2 cellular contexts compared by ENCODE assay signal in the genomic region with DNA sequence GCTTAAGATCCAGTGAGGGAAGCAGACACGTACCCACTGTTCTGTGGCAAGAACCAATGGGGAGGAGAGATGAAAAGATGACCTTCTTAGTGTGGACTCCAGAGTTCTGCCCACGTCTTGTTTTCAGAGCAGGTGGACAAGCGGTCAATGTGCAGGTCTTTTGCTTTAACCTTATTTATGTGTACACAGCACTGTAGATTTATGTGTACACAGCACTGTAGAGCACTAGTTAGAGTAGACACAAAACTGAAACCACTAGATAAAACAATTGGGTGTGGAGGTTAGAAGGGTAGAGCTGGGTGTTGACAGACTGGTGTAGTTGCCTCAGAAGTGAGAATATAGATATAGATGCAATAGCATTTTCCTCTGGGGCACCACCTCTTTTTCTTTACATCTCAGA.
TF ChIP-seq lines count a peak whose summit lies in the region.

No MANE protein-coding gene starts in this region.

TF ChIP-seq in K562, 482 proteins besides CTCF, POLR2A, EP300 and RAD21:
- TF ChIP-seq, protein P1, sequence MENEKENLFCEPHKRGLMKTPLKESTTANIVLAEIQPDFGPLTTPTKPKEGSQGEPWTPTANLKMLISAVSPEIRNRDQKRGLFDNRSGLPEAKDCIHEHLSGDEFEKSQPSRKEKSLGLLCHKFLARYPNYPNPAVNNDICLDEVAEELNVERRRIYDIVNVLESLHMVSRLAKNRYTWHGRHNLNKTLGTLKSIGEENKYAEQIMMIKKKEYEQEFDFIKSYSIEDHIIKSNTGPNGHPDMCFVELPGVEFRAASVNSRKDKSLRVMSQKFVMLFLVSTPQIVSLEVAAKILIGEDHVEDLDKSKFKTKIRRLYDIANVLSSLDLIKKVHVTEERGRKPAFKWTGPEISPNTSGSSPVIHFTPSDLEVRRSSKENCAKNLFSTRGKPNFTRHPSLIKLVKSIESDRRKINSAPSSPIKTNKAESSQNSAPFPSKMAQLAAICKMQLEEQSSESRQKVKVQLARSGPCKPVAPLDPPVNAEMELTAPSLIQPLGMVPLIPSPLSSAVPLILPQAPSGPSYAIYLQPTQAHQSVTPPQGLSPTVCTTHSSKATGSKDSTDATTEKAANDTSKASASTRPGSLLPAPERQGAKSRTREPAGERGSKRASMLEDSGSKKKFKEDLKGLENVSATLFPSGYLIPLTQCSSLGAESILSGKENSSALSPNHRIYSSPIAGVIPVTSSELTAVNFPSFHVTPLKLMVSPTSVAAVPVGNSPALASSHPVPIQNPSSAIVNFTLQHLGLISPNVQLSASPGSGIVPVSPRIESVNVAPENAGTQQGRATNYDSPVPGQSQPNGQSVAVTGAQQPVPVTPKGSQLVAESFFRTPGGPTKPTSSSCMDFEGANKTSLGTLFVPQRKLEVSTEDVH (IDR thresholded peaks at IDR 0.05; ENCODE audit: low read depth, partially characterized antibody), result no peak
- TF ChIP-seq, protein P2, sequence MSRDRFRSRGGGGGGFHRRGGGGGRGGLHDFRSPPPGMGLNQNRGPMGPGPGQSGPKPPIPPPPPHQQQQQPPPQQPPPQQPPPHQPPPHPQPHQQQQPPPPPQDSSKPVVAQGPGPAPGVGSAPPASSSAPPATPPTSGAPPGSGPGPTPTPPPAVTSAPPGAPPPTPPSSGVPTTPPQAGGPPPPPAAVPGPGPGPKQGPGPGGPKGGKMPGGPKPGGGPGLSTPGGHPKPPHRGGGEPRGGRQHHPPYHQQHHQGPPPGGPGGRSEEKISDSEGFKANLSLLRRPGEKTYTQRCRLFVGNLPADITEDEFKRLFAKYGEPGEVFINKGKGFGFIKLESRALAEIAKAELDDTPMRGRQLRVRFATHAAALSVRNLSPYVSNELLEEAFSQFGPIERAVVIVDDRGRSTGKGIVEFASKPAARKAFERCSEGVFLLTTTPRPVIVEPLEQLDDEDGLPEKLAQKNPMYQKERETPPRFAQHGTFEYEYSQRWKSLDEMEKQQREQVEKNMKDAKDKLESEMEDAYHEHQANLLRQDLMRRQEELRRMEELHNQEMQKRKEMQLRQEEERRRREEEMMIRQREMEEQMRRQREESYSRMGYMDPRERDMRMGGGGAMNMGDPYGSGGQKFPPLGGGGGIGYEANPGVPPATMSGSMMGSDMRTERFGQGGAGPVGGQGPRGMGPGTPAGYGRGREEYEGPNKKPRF (IDR thresholded peaks at IDR 0.05; ENCODE audit: low read depth, low read length), result no peak
- TF ChIP-seq MEIS2 (IDR thresholded peaks at IDR 0.05; ENCODE audit: partially characterized antibody) (peak; percentile 23), ZNF253 (CRISPR knock-in tag; conservative IDR thresholded peaks at IDR 0.05) (no peak)
- TF ChIP-seq, protein P3, sequence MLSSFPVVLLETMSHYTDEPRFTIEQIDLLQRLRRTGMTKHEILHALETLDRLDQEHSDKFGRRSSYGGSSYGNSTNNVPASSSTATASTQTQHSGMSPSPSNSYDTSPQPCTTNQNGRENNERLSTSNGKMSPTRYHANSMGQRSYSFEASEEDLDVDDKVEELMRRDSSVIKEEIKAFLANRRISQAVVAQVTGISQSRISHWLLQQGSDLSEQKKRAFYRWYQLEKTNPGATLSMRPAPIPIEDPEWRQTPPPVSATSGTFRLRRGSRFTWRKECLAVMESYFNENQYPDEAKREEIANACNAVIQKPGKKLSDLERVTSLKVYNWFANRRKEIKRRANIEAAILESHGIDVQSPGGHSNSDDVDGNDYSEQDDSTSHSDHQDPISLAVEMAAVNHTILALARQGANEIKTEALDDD (IDR thresholded peaks at IDR 0.05), result 0 out of 2 replicates have a peak, but pooled peaks have one; percentile 36

TF ChIP-seq in HepG2, 621 proteins besides CTCF, POLR2A, EP300 and RAD21 (continued from another document and continues in another):
- TF ChIP-seq ZNF17 (CRISPR knock-in tag; IDR thresholded peaks at IDR 0.05) (no peak), HNF4A (CRISPR knock-in tag; IDR thresholded peaks at IDR 0.05) (peak; percentile 23; the same call in 1 of the 2 replicates), SMARCC2 (IDR thresholded peaks at IDR 0.05) (no peak), FOXK2 (IDR thresholded peaks at IDR 0.05) (no peak), NFIB (CRISPR knock-in tag; IDR thresholded peaks at IDR 0.05; ENCODE audit: borderline replicate concordance) (no peak), CCDC6 (CRISPR knock-in tag; IDR thresholded peaks at IDR 0.05) (no peak), GLI4 (CRISPR knock-in tag; IDR thresholded peaks at IDR 0.05; ENCODE audit: borderline replicate concordance) (no peak), ZKSCAN1 (IDR thresholded peaks at IDR 0.05; ENCODE audit: low read length) (no peak), SOX13 (IDR thresholded peaks at IDR 0.05) (no peak), SOX13 (CRISPR knock-in tag; conservative IDR thresholded peaks at IDR 0.05 in 1 of 2, IDR thresholded peaks at IDR 0.05 in 1 of 2) (peak in 1 of 2 experiments; percentile 13; a peak in 1 of 4 replicates), RBFOX2 (IDR thresholded peaks at IDR 0.05; ENCODE audit: low read depth, low read length) (no peak), ZNF547 (CRISPR knock-in tag; IDR thresholded peaks at IDR 0.05) (no peak), FOXP1 (IDR thresholded peaks at IDR 0.05) (no peak), FOXP1 (CRISPR knock-in tag; IDR thresholded peaks at IDR 0.05) (peak; percentile 69), FOSL2 (CRISPR knock-in tag; IDR thresholded peaks at IDR 0.05) (no peak), SMARCE1 (IDR thresholded peaks at IDR 0.05; ENCODE audit: borderline replicate concordance) (no peak), SUZ12 (IDR thresholded peaks at IDR 0.05; ENCODE audit: low read depth, low read length) (no peak), ZNF460 (CRISPR knock-in tag; IDR thresholded peaks at IDR 0.05; ENCODE audit: borderline replicate concordance) (no peak), HDAC1 (CRISPR knock-in tag; IDR thresholded peaks at IDR 0.05) (no peak), NR1H2 (CRISPR knock-in tag; IDR thresholded peaks at IDR 0.05; ENCODE audit: borderline replicate concordance, low read depth) (no peak), ZNF619 (CRISPR knock-in tag; IDR thresholded peaks at IDR 0.05) (no peak), MEIS2 (CRISPR knock-in tag; IDR thresholded peaks at IDR 0.05) (no peak), GATAD2A (CRISPR knock-in tag; IDR thresholded peaks at IDR 0.05) (0 out of 2 replicates have a peak, but pooled peaks have one; percentile 42), KLF15 (CRISPR knock-in tag; IDR thresholded peaks at IDR 0.05; ENCODE audit: borderline replicate concordance) (no peak), PITX1 (CRISPR knock-in tag; IDR thresholded peaks at IDR 0.05) (no peak), ZBTB21 (CRISPR knock-in tag; IDR thresholded peaks at IDR 0.05) (no peak), ZNF558 (CRISPR knock-in tag; IDR thresholded peaks at IDR 0.05; ENCODE audit: borderline replicate concordance) (no peak), REPIN1 (CRISPR knock-in tag; IDR thresholded peaks at IDR 0.05; ENCODE audit: borderline replicate concordance, low read depth) (no peak), ZMAT3 (CRISPR knock-in tag; conservative IDR thresholded peaks at IDR 0.05) (no peak), HHEX (CRISPR knock-in tag; IDR thresholded peaks at IDR 0.05) (no peak), RNF2 (conservative IDR thresholded peaks at IDR 0.05; ENCODE audit: low read depth) (no peak), SOX5 (CRISPR knock-in tag; IDR thresholded peaks at IDR 0.05; ENCODE audit: borderline replicate concordance) (peak; percentile 33; the same call in 1 of the 2 replicates)
- TF ChIP-seq, protein P4, sequence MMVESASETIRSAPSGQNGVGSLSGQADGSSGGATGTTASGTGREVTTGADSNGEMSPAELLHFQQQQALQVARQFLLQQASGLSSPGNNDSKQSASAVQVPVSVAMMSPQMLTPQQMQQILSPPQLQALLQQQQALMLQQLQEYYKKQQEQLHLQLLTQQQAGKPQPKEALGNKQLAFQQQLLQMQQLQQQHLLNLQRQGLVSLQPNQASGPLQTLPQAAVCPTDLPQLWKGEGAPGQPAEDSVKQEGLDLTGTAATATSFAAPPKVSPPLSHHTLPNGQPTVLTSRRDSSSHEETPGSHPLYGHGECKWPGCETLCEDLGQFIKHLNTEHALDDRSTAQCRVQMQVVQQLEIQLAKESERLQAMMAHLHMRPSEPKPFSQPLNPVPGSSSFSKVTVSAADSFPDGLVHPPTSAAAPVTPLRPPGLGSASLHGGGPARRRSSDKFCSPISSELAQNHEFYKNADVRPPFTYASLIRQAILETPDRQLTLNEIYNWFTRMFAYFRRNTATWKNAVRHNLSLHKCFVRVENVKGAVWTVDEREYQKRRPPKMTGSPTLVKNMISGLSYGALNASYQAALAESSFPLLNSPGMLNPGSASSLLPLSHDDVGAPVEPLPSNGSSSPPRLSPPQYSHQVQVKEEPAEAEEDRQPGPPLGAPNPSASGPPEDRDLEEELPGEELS (CRISPR knock-in tag; IDR thresholded peaks at IDR 0.05), result peak; percentile 40; the same call in 1 of the 2 replicates
- TF ChIP-seq, protein P5, sequence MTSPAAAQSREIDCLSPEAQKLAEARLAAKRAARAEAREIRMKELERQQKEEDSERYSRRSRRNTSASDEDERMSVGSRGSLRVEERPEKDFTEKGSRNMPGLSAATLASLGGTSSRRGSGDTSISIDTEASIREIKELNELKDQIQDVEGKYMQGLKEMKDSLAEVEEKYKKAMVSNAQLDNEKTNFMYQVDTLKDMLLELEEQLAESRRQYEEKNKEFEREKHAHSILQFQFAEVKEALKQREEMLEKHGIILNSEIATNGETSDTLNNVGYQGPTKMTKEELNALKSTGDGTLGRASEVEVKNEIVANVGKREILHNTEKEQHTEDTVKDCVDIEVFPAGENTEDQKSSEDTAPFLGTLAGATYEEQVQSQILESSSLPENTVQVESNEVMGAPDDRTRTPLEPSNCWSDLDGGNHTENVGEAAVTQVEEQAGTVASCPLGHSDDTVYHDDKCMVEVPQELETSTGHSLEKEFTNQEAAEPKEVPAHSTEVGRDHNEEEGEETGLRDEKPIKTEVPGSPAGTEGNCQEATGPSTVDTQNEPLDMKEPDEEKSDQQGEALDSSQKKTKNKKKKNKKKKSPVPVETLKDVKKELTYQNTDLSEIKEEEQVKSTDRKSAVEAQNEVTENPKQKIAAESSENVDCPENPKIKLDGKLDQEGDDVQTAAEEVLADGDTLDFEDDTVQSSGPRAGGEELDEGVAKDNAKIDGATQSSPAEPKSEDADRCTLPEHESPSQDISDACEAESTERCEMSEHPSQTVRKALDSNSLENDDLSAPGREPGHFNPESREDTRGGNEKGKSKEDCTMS (CRISPR knock-in tag; conservative IDR thresholded peaks at IDR 0.05), result no peak
- TF ChIP-seq, protein P6, sequence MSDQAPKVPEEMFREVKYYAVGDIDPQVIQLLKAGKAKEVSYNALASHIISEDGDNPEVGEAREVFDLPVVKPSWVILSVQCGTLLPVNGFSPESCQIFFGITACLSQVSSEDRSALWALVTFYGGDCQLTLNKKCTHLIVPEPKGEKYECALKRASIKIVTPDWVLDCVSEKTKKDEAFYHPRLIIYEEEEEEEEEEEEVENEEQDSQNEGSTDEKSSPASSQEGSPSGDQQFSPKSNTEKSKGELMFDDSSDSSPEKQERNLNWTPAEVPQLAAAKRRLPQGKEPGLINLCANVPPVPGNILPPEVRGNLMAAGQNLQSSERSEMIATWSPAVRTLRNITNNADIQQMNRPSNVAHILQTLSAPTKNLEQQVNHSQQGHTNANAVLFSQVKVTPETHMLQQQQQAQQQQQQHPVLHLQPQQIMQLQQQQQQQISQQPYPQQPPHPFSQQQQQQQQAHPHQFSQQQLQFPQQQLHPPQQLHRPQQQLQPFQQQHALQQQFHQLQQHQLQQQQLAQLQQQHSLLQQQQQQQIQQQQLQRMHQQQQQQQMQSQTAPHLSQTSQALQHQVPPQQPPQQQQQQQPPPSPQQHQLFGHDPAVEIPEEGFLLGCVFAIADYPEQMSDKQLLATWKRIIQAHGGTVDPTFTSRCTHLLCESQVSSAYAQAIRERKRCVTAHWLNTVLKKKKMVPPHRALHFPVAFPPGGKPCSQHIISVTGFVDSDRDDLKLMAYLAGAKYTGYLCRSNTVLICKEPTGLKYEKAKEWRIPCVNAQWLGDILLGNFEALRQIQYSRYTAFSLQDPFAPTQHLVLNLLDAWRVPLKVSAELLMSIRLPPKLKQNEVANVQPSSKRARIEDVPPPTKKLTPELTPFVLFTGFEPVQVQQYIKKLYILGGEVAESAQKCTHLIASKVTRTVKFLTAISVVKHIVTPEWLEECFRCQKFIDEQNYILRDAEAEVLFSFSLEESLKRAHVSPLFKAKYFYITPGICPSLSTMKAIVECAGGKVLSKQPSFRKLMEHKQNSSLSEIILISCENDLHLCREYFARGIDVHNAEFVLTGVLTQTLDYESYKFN (CRISPR knock-in tag; conservative IDR thresholded peaks at IDR 0.05), result no peak
- TF ChIP-seq, protein P7, sequence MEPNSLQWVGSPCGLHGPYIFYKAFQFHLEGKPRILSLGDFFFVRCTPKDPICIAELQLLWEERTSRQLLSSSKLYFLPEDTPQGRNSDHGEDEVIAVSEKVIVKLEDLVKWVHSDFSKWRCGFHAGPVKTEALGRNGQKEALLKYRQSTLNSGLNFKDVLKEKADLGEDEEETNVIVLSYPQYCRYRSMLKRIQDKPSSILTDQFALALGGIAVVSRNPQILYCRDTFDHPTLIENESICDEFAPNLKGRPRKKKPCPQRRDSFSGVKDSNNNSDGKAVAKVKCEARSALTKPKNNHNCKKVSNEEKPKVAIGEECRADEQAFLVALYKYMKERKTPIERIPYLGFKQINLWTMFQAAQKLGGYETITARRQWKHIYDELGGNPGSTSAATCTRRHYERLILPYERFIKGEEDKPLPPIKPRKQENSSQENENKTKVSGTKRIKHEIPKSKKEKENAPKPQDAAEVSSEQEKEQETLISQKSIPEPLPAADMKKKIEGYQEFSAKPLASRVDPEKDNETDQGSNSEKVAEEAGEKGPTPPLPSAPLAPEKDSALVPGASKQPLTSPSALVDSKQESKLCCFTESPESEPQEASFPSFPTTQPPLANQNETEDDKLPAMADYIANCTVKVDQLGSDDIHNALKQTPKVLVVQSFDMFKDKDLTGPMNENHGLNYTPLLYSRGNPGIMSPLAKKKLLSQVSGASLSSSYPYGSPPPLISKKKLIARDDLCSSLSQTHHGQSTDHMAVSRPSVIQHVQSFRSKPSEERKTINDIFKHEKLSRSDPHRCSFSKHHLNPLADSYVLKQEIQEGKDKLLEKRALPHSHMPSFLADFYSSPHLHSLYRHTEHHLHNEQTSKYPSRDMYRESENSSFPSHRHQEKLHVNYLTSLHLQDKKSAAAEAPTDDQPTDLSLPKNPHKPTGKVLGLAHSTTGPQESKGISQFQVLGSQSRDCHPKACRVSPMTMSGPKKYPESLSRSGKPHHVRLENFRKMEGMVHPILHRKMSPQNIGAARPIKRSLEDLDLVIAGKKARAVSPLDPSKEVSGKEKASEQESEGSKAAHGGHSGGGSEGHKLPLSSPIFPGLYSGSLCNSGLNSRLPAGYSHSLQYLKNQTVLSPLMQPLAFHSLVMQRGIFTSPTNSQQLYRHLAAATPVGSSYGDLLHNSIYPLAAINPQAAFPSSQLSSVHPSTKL (CRISPR knock-in tag; IDR thresholded peaks at IDR 0.05), result peak; percentile 23; the same call in 1 of the 2 replicates
- TF ChIP-seq, protein P8, sequence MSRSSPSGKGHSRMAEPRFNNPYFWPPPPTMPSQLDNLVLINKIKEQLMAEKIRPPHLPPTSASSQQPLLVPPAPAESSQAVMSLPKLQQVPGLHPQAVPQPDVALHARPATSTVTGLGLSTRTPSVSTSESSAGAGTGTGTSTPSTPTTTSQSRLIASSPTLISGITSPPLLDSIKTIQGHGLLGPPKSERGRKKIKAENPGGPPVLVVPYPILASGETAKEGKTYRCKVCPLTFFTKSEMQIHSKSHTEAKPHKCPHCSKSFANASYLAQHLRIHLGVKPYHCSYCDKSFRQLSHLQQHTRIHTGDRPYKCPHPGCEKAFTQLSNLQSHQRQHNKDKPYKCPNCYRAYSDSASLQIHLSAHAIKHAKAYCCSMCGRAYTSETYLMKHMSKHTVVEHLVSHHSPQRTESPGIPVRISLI (CRISPR knock-in tag; IDR thresholded peaks at IDR 0.05; ENCODE audit: borderline replicate concordance), result no peak
